ENCODE assay signal across 14 cellular contexts in the genomic region with DNA sequence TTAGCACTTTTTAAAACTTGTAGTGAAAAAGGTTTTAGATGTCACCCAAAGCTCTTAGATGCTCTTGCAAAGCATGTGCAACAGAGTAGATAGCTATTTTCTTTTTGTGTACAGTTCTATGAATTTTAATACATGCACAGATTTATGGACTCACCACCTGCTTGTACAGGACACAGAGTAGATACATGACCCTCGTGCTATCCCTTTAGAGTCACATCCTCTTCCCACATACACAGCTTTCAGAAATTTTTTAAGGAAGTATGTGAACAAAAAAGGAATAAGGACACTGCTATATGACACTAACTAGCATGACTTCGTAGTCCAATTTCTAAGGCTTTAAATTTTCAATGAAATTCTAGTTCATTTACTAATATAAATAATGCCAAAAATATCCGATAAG.
DNase-seq lines count a peak whose midpoint lies in the region; ATAC-seq, FAIRE-seq and TF ChIP-seq lines count a peak whose summit lies in the region.
"Had no signal": no experiment of that assay in that cellular context is flagged by ENCODE, and none has a peak within 500 bp of the region (broad histone marks: within the 10 kb centered on the region; RNA-seq: fewer than 3 reads in every experiment).

No MANE protein-coding gene starts in this region.

- H3K4me1 ChIP-seq in GM23248 (ENCODE audit: insufficient read depth) (peaks cover 47% of the 10 kb centered on the region), PC-9 (replicated peaks; ENCODE audit: insufficient read depth) (peaks cover 29% of the 10 kb centered on the region), left lung (peaks cover 0 to 14% of the 10 kb centered on the region in 2 donors), upper lobe of right lung (no peaks in the 10 kb centered on the region)

- TF ChIP-seq CTCF in PC-9 (conservative IDR thresholded peaks at IDR 0.05) (no peak), left lung (IDR thresholded peaks at IDR 0.05) (no peak), upper lobe of right lung (IDR thresholded peaks at IDR 0.05) (no peak), WERI-Rb-1 (IDR thresholded peaks at IDR 0.05; ENCODE audit: low read depth, low read length) (no peak)

- H3K9me2 ChIP-seq in GM23248 (ENCODE audit: insufficient read depth), result no peaks in the 10 kb centered on the region
- no peaks in the 10 kb centered on the region for H3K9me2 ChIP-seq in PC-9 (ENCODE audit: insufficient read depth)

- ATAC-seq in left lung (peak; percentile 49), upper lobe of right lung (peak; percentile 62), GM21723 (IDR thresholded peaks at IDR 0.05; ENCODE audit: unreplicated experiment) (no peak)
- ATAC-seq: GM12878 had no signal

- intact Hi-C loops in PC-9 (cut with micrococcal nuclease; ENCODE audit: unreplicated experiment), result no loop called here
- intact Hi-C loops in left lung (cut with DNase I), result no loop called here
- intact Hi-C loops in upper lobe of right lung (cut with DNase I), result no loop called here

- no peaks in the 10 kb centered on the region for H4K20me1 ChIP-seq in GM23248 (ENCODE audit: insufficient read depth)
- no peaks in the 10 kb centered on the region; the same call in 1 of the 2 replicates for H4K20me1 ChIP-seq in PC-9 (ENCODE audit: insufficient read depth)

- FAIRE-seq in GM19239 (lab: Jason Lieb, UNC), result no peak
- FAIRE-seq: GM12878, H1 had no signal

- H3F3A ChIP-seq in GM23248 (ENCODE audit: insufficient read depth), result peaks cover 30% of the 10 kb centered on the region
- peaks cover 12% of the 10 kb centered on the region; the same call in 1 of the 2 replicates for H3F3A ChIP-seq in PC-9 (ENCODE audit: insufficient read depth, low read depth)

- H3K36me3 ChIP-seq in GM23248 (ENCODE audit: low read depth), result no peaks in the 10 kb centered on the region
- no peaks in the 10 kb centered on the region for H3K36me3 ChIP-seq in PC-9 (ENCODE audit: low read depth)
- H3K36me3 ChIP-seq in left lung, result no peaks in the 10 kb centered on the region
- no peaks in the 10 kb centered on the region for H3K36me3 ChIP-seq in upper lobe of right lung
- peaks cover 2% of the 10 kb centered on the region; the same call in 1 of the 2 replicates for H3K36me3 ChIP-seq in WERI-Rb-1
- H3K36me3 ChIP-seq: HAP-1 had no signal

- H3K4me3 ChIP-seq in GM23248 (no peak overlapping the region), PC-9 (no peak overlapping the region), left lung (no peak overlapping the region), upper lobe of right lung (no peak overlapping the region), WERI-Rb-1 (ENCODE audit: low read depth, low read length) (no peak overlapping the region)
- H3K4me3 ChIP-seq: BLaER1 treated with 17β-estradiol and CSF1 and Interleukin-3, amounts not matched to agents 10 nM and 100 nM; GM12878; HAP-1 had no signal

- CTCF ChIA-PET in PC-9 (lab: Charles Lee), result no interaction called here

- H3K27ac ChIP-seq in GM23248, result no peak overlapping the region
- H3K27ac ChIP-seq in PC-9, result 0 out of 2 replicates have a peak overlapping the region, but pooled peaks have one; percentile 12
- no peak overlapping the region for H3K27ac ChIP-seq in left lung
- no peak overlapping the region for H3K27ac ChIP-seq in upper lobe of right lung
- no peak overlapping the region for H3K27ac ChIP-seq in WERI-Rb-1
- H3K27ac ChIP-seq: BLaER1 treated with 17β-estradiol and CSF1 and Interleukin-3, amounts not matched to agents 10 nM and 100 nM had no signal

- H3K4me2 ChIP-seq in GM23248 (ENCODE audit: unreplicated experiment), result peak overlapping the region; percentile 5
- no peak overlapping the region for H3K4me2 ChIP-seq in PC-9

- H2AFZ ChIP-seq in GM23248 (no peak overlapping the region), PC-9 (no peak overlapping the region)

- H3K27me3 ChIP-seq in GM23248 (replicated peaks; ENCODE audit: insufficient read depth) (no peaks in the 10 kb centered on the region), PC-9 (ENCODE audit: insufficient read depth, low read depth) (no peaks in the 10 kb centered on the region), left lung (no peaks in the 10 kb centered on the region), upper lobe of right lung (no peaks in the 10 kb centered on the region), WERI-Rb-1 (ENCODE audit: insufficient read depth, low read depth, severe bottlenecking) (no peaks in the 10 kb centered on the region)
- H3K27me3 ChIP-seq: BLaER1 treated with 17β-estradiol and CSF1 and Interleukin-3, amounts not matched to agents 10 nM and 100 nM had no signal

- POLR2A ChIA-PET in PC-9 (lab: Charles Lee; ENCODE audit: unreplicated experiment), result no interaction called here

- DNase-seq in GM23248 (no peak), PC-9 (no peak), left lung (no peak), upper lobe of right lung (no peak), WERI-Rb-1 (no peak), GM19239 (ENCODE audit: insufficient read length, low spot score) (no peak)
- DNase-seq: ACHN; CD4-positive, alpha-beta T cell; DMS79 had no signal

- no TSS peak for BruUV-seq in PC-9 (replicated peaks; lab: Mats Ljungman, UMichigan)

- H3K9ac ChIP-seq in GM23248, result no peak overlapping the region
- H3K9ac ChIP-seq: BLaER1 treated with 17β-estradiol and CSF1 and Interleukin-3, amounts not matched to agents 10 nM and 100 nM had no signal

- in situ Hi-C loops in GM23248 (cut with MboI), result no loop called here

- H3K79me2 ChIP-seq in GM23248 (ENCODE audit: insufficient read depth) (peaks cover 81% of the 10 kb centered on the region), PC-9 (ENCODE audit: low read depth) (peaks cover 74% of the 10 kb centered on the region)

- WGBS in GM23248 (ENCODE audit: low coverage in 1 of 2, low lambda C conversion rate in 2 of 2, missing lambda C conversion rate in 2 of 2), 2 experiments, result 61 to 66% methylated on average over 3 of the region's 3 CpGs

- H3K9me3 ChIP-seq in GM23248 (ENCODE audit: low read depth) (no peaks in the 10 kb centered on the region), PC-9 (ENCODE audit: insufficient read depth, low read depth) (no peaks in the 10 kb centered on the region), left lung (no peaks in the 10 kb centered on the region), upper lobe of right lung (no peaks in the 10 kb centered on the region), WERI-Rb-1 (ENCODE audit: severe bottlenecking) (no peaks in the 10 kb centered on the region)
- H3K9me3 ChIP-seq: BLaER1 treated with 17β-estradiol and CSF1 and Interleukin-3, amounts not matched to agents 10 nM and 100 nM; HAP-1 had no signal
